In the genomic region with DNA sequence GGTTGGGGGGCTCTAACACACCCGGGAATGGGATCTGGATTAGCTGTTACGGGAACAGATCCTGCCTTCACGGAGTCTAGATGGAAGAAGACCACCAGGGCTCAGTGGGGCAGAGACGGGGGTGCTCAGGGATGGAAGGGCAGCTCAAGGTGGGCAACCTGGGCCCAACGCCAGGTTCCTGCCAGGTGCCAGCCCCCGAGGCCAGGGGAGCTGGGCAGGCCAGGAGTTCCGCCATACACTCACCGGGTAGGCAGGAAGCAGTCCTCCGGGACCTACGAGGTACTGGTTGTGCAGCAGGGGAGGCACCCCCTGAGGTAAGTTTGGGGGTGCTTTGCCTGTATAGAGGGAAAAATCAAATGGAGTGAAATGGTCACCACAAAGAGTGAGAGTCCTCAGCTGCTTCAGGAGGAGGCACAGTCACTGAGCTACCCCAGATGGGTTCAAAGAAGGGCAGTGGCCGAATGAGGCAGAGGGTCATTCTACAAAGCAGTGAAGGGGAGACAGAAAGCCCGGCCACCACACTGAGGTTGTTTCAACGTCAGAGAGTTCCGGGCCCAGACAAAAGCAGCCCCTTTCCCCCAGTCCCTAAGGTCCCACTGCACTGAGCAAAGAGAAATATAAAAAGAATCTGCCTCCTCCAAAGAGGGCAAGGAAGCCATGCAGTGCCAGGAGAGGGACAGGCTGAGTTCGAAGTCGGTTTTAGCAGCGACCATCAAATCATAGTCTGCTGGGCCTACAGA, we compare ENCODE assay signal across 14 cellular contexts.
DNase-seq lines count a peak whose midpoint lies in the region; ATAC-seq and TF ChIP-seq lines count a peak whose summit lies in the region.
"Had no signal": no experiment of that assay in that cellular context is flagged by ENCODE, and none has a peak within 500 bp of the region (broad histone marks: within the 10 kb centered on the region; RNA-seq: fewer than 3 reads in every experiment).

No MANE protein-coding gene starts in this region.

- no peaks in the 10 kb centered on the region for H3K27me3 Mint-ChIP-seq in activated T-cell treated with anti-CD3 and anti-CD28 coated beads, Interleukin-2, amount 50 U/mL, for 24 hours
- H3K27me3 Mint-ChIP-seq in endothelial cell (ENCODE audit: unreplicated experiment) = peaks cover 19% of the 10 kb centered on the region
- H3K27me3 Mint-ChIP-seq in progenitor cell of endocrine pancreas = no peaks in the 10 kb centered on the region
- H3K27me3 Mint-ChIP-seq in activated CD4-positive, alpha-beta T cell treated with anti-CD3 and anti-CD28 coated beads for 36 hours = no peaks in the 10 kb centered on the region

- no peak for TF ChIP-seq CTCF in endothelial cell (IDR thresholded peaks at IDR 0.05; ENCODE audit: unreplicated experiment)
- TF ChIP-seq CTCF in progenitor cell of endocrine pancreas (IDR thresholded peaks at IDR 0.05; ENCODE audit: unreplicated experiment) = no peak

- no peaks in the 10 kb centered on the region for H3K9me3 Mint-ChIP-seq in activated T-cell treated with anti-CD3 and anti-CD28 coated beads, Interleukin-2, amount 50 U/mL, for 24 hours
- H3K9me3 Mint-ChIP-seq in endothelial cell (ENCODE audit: unreplicated experiment) (no peaks in the 10 kb centered on the region), progenitor cell of endocrine pancreas (ENCODE audit: low read depth) (no peaks in the 10 kb centered on the region)
- H3K9me3 Mint-ChIP-seq in activated CD4-positive, alpha-beta T cell treated with anti-CD3 and anti-CD28 coated beads for 36 hours (ENCODE audit: low read depth) = no peaks in the 10 kb centered on the region

- peak; percentile 4 for TF ChIP-seq POLR2A in GM18951 (IDR thresholded peaks at IDR 0.05; ENCODE audit: extremely low read depth, insufficient read depth, insufficient read length)

- peak overlapping the region; percentile 14 for H3K27ac Mint-ChIP-seq in activated T-cell treated with anti-CD3 and anti-CD28 coated beads, Interleukin-2, amount 50 U/mL, for 24 hours
- H3K27ac Mint-ChIP-seq in endothelial cell (ENCODE audit: unreplicated experiment) (peak overlapping the region; percentile 24), progenitor cell of endocrine pancreas (peak overlapping the region; percentile 88)
- no peak overlapping the region for H3K27ac Mint-ChIP-seq in activated CD4-positive, alpha-beta T cell treated with anti-CD3 and anti-CD28 coated beads for 36 hours

- peaks cover 96% of the 10 kb centered on the region for H3K36me3 Mint-ChIP-seq in activated T-cell treated with anti-CD3 and anti-CD28 coated beads, Interleukin-2, amount 50 U/mL, for 24 hours (ENCODE audit: low read depth)
- H3K36me3 Mint-ChIP-seq in endothelial cell (ENCODE audit: low read depth, unreplicated experiment) = peaks cover 60% of the 10 kb centered on the region
- peaks cover 13% of the 10 kb centered on the region for H3K36me3 Mint-ChIP-seq in progenitor cell of endocrine pancreas (ENCODE audit: insufficient read depth)
- peaks cover 24% of the 10 kb centered on the region for H3K36me3 Mint-ChIP-seq in activated CD4-positive, alpha-beta T cell treated with anti-CD3 and anti-CD28 coated beads for 36 hours (ENCODE audit: low read depth)

- DNase-seq in activated T-cell treated with anti-CD3 and anti-CD28 coated beads, Interleukin-2, amount 50 U/mL, for 24 hours = no peak
- DNase-seq in activated T-cell treated with anti-CD3 and anti-CD28 coated beads, Interleukin-2, amount 50 U/mL, for 1 hour = no peak
- DNase-seq in endothelial cell (ENCODE audit: low spot score) (no peak), progenitor cell of endocrine pancreas (ENCODE audit: low spot score, unreplicated experiment) (no peak)
- DNase-seq in activated CD4-positive, alpha-beta T cell treated with anti-CD3 and anti-CD28 coated beads for 36 hours = no peak
- DNase-seq: GM23248, NCI-H146, NCI-H2081 treated with DMSO at 0.1 percent for 48 hours, NCI-H524 treated with DMSO at 0.1 percent for 48 hours, OCI-M1 had no signal

- intact Hi-C loops in activated CD4-positive, alpha-beta T cell treated with anti-CD3 and anti-CD28 coated beads for 36 hours (cut with DNase I, micrococcal nuclease) = no loop called here

- CTCF ChIA-PET in activated CD4-positive, alpha-beta T cell treated with anti-CD3 and anti-CD28 coated beads for 36 hours (lab: Charles Lee) = interaction anchor here (0.6 to 3.3 kb wide), 2 partner anchors 114 to 1186 kb away, joined by 3 to 14 read pairs; no protein-coding TSS in a partner anchor

- H3K4me1 Mint-ChIP-seq in activated T-cell treated with anti-CD3 and anti-CD28 coated beads, Interleukin-2, amount 50 U/mL, for 24 hours (ENCODE audit: low read depth) = no peaks in the 10 kb centered on the region
- H3K4me1 Mint-ChIP-seq in endothelial cell (ENCODE audit: unreplicated experiment) = peaks cover 7% of the 10 kb centered on the region
- peaks cover 1% of the 10 kb centered on the region for H3K4me1 Mint-ChIP-seq in progenitor cell of endocrine pancreas (ENCODE audit: low read depth)
- H3K4me1 Mint-ChIP-seq in activated CD4-positive, alpha-beta T cell treated with anti-CD3 and anti-CD28 coated beads for 36 hours = no peaks in the 10 kb centered on the region

- ATAC-seq in GM18870 (IDR thresholded peaks at IDR 0.05; ENCODE audit: unreplicated experiment) (no peak), HG02678 (IDR thresholded peaks at IDR 0.05; ENCODE audit: unreplicated experiment) (no peak)
- no peak for ATAC-seq in activated CD4-positive, alpha-beta T cell treated with anti-CD3 and anti-CD28 coated beads for 36 hours
- ATAC-seq: GM12878 had no signal

- no peak overlapping the region for H3K4me3 Mint-ChIP-seq in activated T-cell treated with anti-CD3 and anti-CD28 coated beads, Interleukin-2, amount 50 U/mL, for 24 hours
- H3K4me3 Mint-ChIP-seq in endothelial cell (ENCODE audit: unreplicated experiment) (peak overlapping the region; percentile 51), progenitor cell of endocrine pancreas (ENCODE audit: low read depth) (no peak overlapping the region)
- no peak overlapping the region for H3K4me3 Mint-ChIP-seq in activated CD4-positive, alpha-beta T cell treated with anti-CD3 and anti-CD28 coated beads for 36 hours

- POLR2A ChIA-PET in activated CD4-positive, alpha-beta T cell treated with anti-CD3 and anti-CD28 coated beads for 36 hours (lab: Charles Lee) = interaction anchor here (0.6 kb wide), 1 partner anchor 108 kb away, joined by 3 read pairs; no protein-coding TSS in a partner anchor

- in situ Hi-C loops in GM18951 (cut with MboI; ENCODE audit: low sequenced_read_pairs, unreplicated experiment) = no loop called here
